ENCODE assay signal across 17 cellular contexts in the genomic region with DNA sequence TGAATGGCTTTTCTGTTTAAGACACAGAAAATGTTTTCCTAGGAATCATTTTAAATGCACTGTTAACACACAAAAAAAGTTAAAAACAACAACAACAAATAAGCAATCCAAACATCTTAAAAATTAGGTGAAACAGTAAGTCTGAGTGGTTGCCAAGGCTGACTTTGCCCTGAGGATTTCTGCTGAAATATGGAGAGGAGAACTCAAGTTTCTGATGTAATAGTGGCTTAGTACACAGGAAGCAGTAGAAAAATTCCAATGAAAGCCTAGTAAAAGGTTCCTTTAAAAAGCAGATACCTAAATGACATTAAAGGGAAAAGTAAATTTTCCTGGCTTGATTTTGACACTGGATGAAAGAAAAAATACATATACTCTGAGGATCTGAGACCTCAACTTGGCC.
DNase-seq lines count a peak whose midpoint lies in the region; ATAC-seq and TF ChIP-seq lines count a peak whose summit lies in the region.
"Had no signal": no experiment of that assay in that cellular context is flagged by ENCODE, and none has a peak within 500 bp of the region (broad histone marks: within the 10 kb centered on the region; RNA-seq: fewer than 3 reads in every experiment).

No MANE protein-coding gene starts in this region.

- no peaks in the 10 kb centered on the region for H3K27me3 ChIP-seq in SJCRH30

- H3K36me3 ChIP-seq in SK-N-MC (ENCODE audit: insufficient read depth, low read length), result no peaks in the 10 kb centered on the region
- H3K36me3 ChIP-seq in SJCRH30, result no peaks in the 10 kb centered on the region

- no peak for ATAC-seq in HG02623 (IDR thresholded peaks at IDR 0.05; ENCODE audit: unreplicated experiment)
- ATAC-seq: GM23338, HepG2, K562 had no signal

- H3K4me1 ChIP-seq in SJCRH30, result no peaks in the 10 kb centered on the region

- DNase-seq in EH (ENCODE audit: low read depth) (peak; percentile 13), SK-N-MC (ENCODE audit: low read depth, low spot score) (peak; percentile 51), dedifferentiated amniotic fluid mesenchymal stem cell (ENCODE audit: extremely low spot score) (peak; percentile 20), fibroblast of villous mesenchyme (ENCODE audit: low read depth) (peak; percentile 7), SKM-1 treated with dmso at 0.1 percent for 144 hours (lab: John Stamatoyannopoulos, UW; ENCODE audit: unreplicated experiment) (no peak), SJCRH30 (no peak), putamen (ENCODE audit: low spot score) (no peak)
- DNase-seq: ACHN; C1 segment of cervical spinal cord; CD4-positive, alpha-beta T cell; DMS79; GDM1; H7 had no signal

- H3K27ac ChIP-seq in SK-N-MC (peak overlapping the region; percentile 49; the same call in 1 of the 2 replicates), SJCRH30 (no peak overlapping the region)

- peaks cover 3% of the 10 kb centered on the region; the same call in 1 of the 2 replicates for H3K9me3 ChIP-seq in SK-N-MC (ENCODE audit: low read depth, low read length)
- no peaks in the 10 kb centered on the region; the same call in 1 of the 2 replicates for H3K9me3 ChIP-seq in SJCRH30 (replicated peaks)

- H3K4me3 ChIP-seq in SK-N-MC (no peak overlapping the region), fibroblast of villous mesenchyme (ENCODE audit: low read depth, low read length) (no peak overlapping the region), SJCRH30 (no peak overlapping the region)
- H3K4me3 ChIP-seq: GM23338, K562 had no signal

- peak overlapping the region; percentile 27 for H3K9ac ChIP-seq in SK-N-MC (ENCODE audit: insufficient read length)

- TF ChIP-seq CTCF in fibroblast of villous mesenchyme (IDR thresholded peaks at IDR 0.05; ENCODE audit: insufficient read depth, low read depth, low read length), result no peak

Comparison
In these comparisons a context has a peak if more than half of its experiments do, and no peak if none do; other contexts are left out.
1. DNase-seq: peak in EH (single experiment), SK-N-MC (single experiment), dedifferentiated amniotic fluid mesenchymal stem cell (single experiment) and fibroblast of villous mesenchyme (single experiment); none in SKM-1 treated with dmso at 0.1 percent for 144 hours (single experiment), SJCRH30 (0 of 2) and putamen (single experiment).